Comparison of ENCODE assay signal across 10 cellular contexts in genomic region chr12:124659003-124659402, GRCh38.
"Had no signal": no experiment of that assay in that cellular context is flagged by ENCODE, and none has a peak within 500 bp of the region (broad histone marks: within the 10 kb centered on the region; RNA-seq: fewer than 3 reads in every experiment).

No MANE protein-coding gene starts in this region.

- DNase-seq: H9, HCEC 1CT, HFFc6, KG1 had no signal

- H3K4me3 Mint-ChIP-seq: GM23338, H9, HFFc6, IgD-negative memory B cell had no signal

- H3K4me2 ChIP-seq: GM23338 had no signal

- FAIRE-seq: H1, H54, HepG2 had no signal

- ATAC-seq: GM23338, HepG2 had no signal

- H2AFZ ChIP-seq: GM23338 had no signal

- H3K9me3 Mint-ChIP-seq: GM23338, H9, HFFc6 had no signal

- H3K27ac Mint-ChIP-seq: GM23338, H9, HFFc6, IgD-negative memory B cell had no signal

- H3K36me3 Mint-ChIP-seq: IgD-negative memory B cell had no signal

- H3K4me1 Mint-ChIP-seq: IgD-negative memory B cell had no signal

- H3K27ac ChIP-seq: HL-60 had no signal

- H3K4me3 ChIP-seq: GM23338 had no signal
